ENCODE assay signal across 8 cellular contexts in the genomic region with DNA sequence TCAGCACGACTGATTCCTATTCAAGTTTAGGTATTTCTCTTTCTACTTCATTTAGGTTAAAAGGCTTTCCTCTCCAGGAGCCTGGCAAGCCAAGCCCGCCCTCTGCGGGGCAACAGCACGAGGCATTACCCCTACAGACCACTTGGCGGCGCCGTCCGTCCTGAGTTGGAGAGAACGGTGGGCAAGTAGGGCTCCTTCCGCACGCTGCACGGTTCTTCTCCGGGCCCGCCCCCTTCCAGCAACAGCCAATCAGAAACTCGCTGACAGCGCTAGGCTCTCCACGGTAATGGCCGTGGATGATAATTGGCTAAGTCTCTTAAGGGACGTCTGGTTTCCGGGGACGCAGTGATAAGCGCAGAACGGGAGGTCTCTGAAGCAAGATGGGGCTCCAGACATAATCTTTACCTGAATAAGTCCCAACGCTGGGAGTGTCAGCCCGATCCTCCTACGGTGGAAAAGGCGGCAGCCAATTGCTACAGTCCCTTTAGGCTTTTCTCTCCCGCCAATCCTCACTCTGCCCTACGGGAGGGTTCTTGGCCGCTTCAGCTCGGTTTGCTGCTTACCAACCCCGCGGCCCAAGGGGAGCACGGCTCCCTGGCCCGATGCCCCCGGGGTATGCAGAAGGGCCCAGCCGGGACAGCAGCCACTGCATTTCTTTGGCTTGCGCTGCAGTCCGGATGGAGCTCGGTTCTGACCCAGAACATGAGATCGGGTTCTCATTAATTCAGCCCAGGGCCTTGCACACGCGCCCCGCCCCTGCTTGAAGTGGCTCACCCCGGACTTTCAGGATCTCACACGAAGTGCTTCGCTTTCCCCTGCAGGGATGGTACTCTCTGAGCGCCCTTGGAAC.
DNase-seq lines count a peak whose midpoint lies in the region; ATAC-seq and TF ChIP-seq lines count a peak whose summit lies in the region.

No MANE protein-coding gene starts in this region.

- peak; percentile 83 for DNase-seq in AG09309 (ENCODE audit: low read depth)
- peak; percentile 94 for DNase-seq in NCI-H345 treated with DMSO at 0.1 percent for 48 hours (lab: John Stamatoyannopoulos, UW; ENCODE audit: unreplicated experiment)
- DNase-seq in activated CD4-positive, alpha-beta T cell treated with anti-CD3 and anti-CD28 coated beads for 1 hour = peak; percentile 94
- peak; percentile 99 for DNase-seq in choroid plexus epithelial cell (ENCODE audit: low read depth)
- peak; percentile 88 for DNase-seq in kidney epithelial cell (ENCODE audit: low read depth)
- peak; percentile 94 to 95 for DNase-seq in stimulated activated CD4-positive, alpha-beta T cell treated with anti-CD3 and anti-CD28 coated beads, Interleukin-15, amount 100 ng/mL, for 48 hours (ENCODE audit: low read depth in 2 of 2)

- TF ChIP-seq CTCF in AG09309 (IDR thresholded peaks at IDR 0.05; ENCODE audit: control insufficient read depth, insufficient read depth, low read depth, low read length, missing control alignments) (peak; percentile 98), choroid plexus epithelial cell (conservative IDR thresholded peaks at IDR 0.05; ENCODE audit: low read depth, low read length) (peak; percentile 99), kidney epithelial cell (IDR thresholded peaks at IDR 0.05; ENCODE audit: insufficient read depth, low read length, poor library complexity, severe bottlenecking) (peak; percentile 100)

- peaks cover 3% of the 10 kb centered on the region for H3K27me3 ChIP-seq in kidney epithelial cell (ENCODE audit: control insufficient read depth, insufficient read depth, low read length)

- no peaks in the 10 kb centered on the region for H3K36me3 ChIP-seq in kidney epithelial cell (ENCODE audit: control insufficient read depth, insufficient read depth, low read length)

- H3K4me3 ChIP-seq in AG09309 (ENCODE audit: control insufficient read depth, low read depth, low read length) (peak overlapping the region; percentile 63), choroid plexus epithelial cell (ENCODE audit: low read depth, low read length) (peak overlapping the region; percentile 77), kidney epithelial cell (ENCODE audit: low read depth, low read length) (peak overlapping the region; percentile 63)

- ATAC-seq in GM19023 (IDR thresholded peaks at IDR 0.05; ENCODE audit: unreplicated experiment) (peak; percentile 100), HG03280 (IDR thresholded peaks at IDR 0.05; ENCODE audit: unreplicated experiment) (peak; percentile 100)

Comparison
In these comparisons a context has a peak if more than half of its experiments do, and no peak if none do; other contexts are left out.
1. Peak in every context shown above with its lines: DNase-seq, ATAC-seq and H3K4me3 ChIP-seq.